8 cellular contexts compared by ENCODE assay signal in genomic region chr14:61321385-61322010, GRCh38. TPM values are rescaled to one million over a fixed set of nuclear protein-coding genes. Genes with fewer than 3 reads are reported as not detected.
A peak's percentile ranks its signal among the peaks of the same experiment; 100 is the strongest.
DNase-seq lines count a peak whose midpoint lies in the region; ATAC-seq and TF ChIP-seq lines count a peak whose summit lies in the region.

Gene PRKCH (plus strand): TSS chr14:61321579. CDS start chr14:61322102, 523 bp downstream.

- ATAC-seq in HG02885 (IDR thresholded peaks at IDR 0.05; ENCODE audit: poor library complexity, unreplicated experiment): peak; percentile 78

- peak within 1 kb of the TSS; percentile 73 for H3K4me3 ChIP-seq in GM12865 (ENCODE audit: low read depth, low read length)

- TF ChIP-seq CTCF in GM12865 (IDR thresholded peaks at IDR 0.05; ENCODE audit: insufficient read depth, low read depth, low read length, missing control alignments): no peak

- peak; percentile 88 for DNase-seq in GM12865 (ENCODE audit: low read depth)
- DNase-seq in NCI-H524 treated with DMSO at 0.1 percent for 48 hours (lab: John Stamatoyannopoulos, UW): peak; percentile 23
- DNase-seq in activated CD8-positive, alpha-beta memory T cell treated with anti-CD3 and anti-CD28 coated beads, Interleukin-2, amount 50 U/mL, for 24 hours (ENCODE audit: extremely low read depth): peak; percentile 47
- DNase-seq in epidermal melanocyte (ENCODE audit: insufficient read length, low spot score): peak; percentile 40
- DNase-seq in mucosa of gallbladder (ENCODE audit: low spot score): peak; percentile 78
- peak; percentile 76 for DNase-seq in stimulated activated CD8-positive, alpha-beta memory T cell treated with anti-CD3 and anti-CD28 coated beads, Interleukin-4, amount 100 ng/mL, for 24 hours (ENCODE audit: low read depth)
- DNase-seq in cortex of kidney (lab: John Stamatoyannopoulos, UW): no peak

RNA-seq across cellular contexts. Expression of gene PRKCH, which starts in this region (rescaled TPM):
- total RNA-seq in mucosa of gallbladder: 28.5 TPM
